Comparison of ENCODE assay signal across 8 cellular contexts in the genomic region with DNA sequence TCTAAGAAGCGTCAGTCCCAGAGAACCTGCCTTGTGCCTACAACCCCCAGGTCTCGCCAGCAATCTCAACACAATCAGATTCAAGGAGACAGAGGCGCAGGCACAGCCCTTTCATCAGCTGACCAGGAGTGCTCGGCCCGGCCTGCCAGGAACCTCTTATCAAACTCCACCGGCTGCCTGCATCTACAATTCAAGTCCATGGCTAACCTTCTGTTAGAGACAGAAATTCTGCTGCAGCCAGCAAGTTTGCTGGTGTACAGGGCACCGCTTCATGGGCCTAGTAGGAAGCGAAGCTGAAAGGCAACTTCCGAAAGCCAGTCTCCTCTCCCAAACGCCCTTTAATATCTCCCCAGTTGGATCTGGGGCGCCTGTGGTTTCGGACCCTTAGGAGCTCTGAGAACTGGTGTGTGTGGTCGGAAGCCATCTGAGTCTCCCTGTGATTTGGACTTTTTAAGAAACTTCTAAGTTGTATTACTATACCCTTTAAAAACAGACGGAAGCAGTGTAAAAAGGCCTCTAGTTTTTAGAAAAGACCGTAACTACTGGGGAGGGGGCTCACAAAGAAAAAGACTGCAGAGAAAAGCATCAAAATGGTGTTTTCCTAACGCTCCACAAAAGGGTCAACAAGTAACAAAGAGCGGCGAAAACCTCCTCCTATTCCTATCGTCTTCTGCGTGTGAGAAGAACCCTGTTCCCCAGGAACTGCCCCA. TPM values are rescaled to one million over a fixed set of nuclear protein-coding genes. Genes with fewer than 3 reads are reported as not detected.
DNase-seq lines count a peak whose midpoint lies in the region; ATAC-seq, FAIRE-seq and TF ChIP-seq lines count a peak whose summit lies in the region.

No MANE protein-coding gene starts in this region.

- TF ChIP-seq POLR2A in HepG2 (IDR thresholded peaks at IDR 0.05; ENCODE audit: insufficient read depth in 1 of 2, low read depth in 2 of 2, low read length in 2 of 2) (no peak), suprapubic skin (IDR thresholded peaks at IDR 0.05) (no peak)

- H2AFZ ChIP-seq in HepG2 (ENCODE audit: low read length): no peak overlapping the region

- peaks cover 42% of the 10 kb centered on the region for H3K79me2 ChIP-seq in HepG2 (ENCODE audit: insufficient read depth, low read length)

- TF ChIP-seq RAD21 in HepG2 (CRISPR knock-in tag; IDR thresholded peaks at IDR 0.05): no peak

- TF ChIP-seq EP300 in HepG2 (IDR thresholded peaks at IDR 0.05; ENCODE audit: low read depth in 2 of 2, low read length in 2 of 2) (no peak), HepG2 (CRISPR knock-in tag; IDR thresholded peaks at IDR 0.05; ENCODE audit: borderline replicate concordance) (no peak), suprapubic skin (IDR thresholded peaks at IDR 0.05) (no peak)

- H3K9ac ChIP-seq in HepG2 (ENCODE audit: insufficient read depth, low read depth, low read length): peak overlapping the region; percentile 70

- peak overlapping the region; percentile 84; the same call in 1 of the 2 replicates for H3K27ac ChIP-seq in HEK293 (ENCODE audit: extremely low read depth, low read depth, low read length)
- peak overlapping the region; percentile 63 for H3K27ac ChIP-seq in cingulate gyrus (ENCODE audit: low read depth, low read length)
- peak overlapping the region; percentile 31 for H3K27ac ChIP-seq in HepG2 (ENCODE audit: extremely low read length, insufficient read depth, low read length)
- peak overlapping the region; percentile 99 for H3K27ac ChIP-seq in suprapubic skin

- WGBS in HepG2 (ENCODE audit: low lambda C conversion rate): 4% methylated on average over 18 of the region's 20 CpGs
- 27% methylated on average over 20 of the region's 20 CpGs for WGBS in suprapubic skin

- H3K4me3 ChIP-seq in HEK293 (ENCODE audit: low read depth, low read length): peak overlapping the region; percentile 80
- H3K4me3 ChIP-seq in HepG2 (replicated peaks in 1 of 3; ENCODE audit: insufficient read depth in 1 of 3, low read depth in 2 of 3, low read length in 3 of 3): peak overlapping the region; percentile 70 to 87 (median 81)
- peak overlapping the region; percentile 68 for H3K4me3 ChIP-seq in suprapubic skin

- peaks cover 10% of the 10 kb centered on the region for H3K4me1 ChIP-seq in HEK293 (ENCODE audit: control insufficient read depth, insufficient read depth, low read length)
- H3K4me1 ChIP-seq in HepG2 (ENCODE audit: insufficient read depth, low read length): peaks cover 66% of the 10 kb centered on the region
- peaks cover 58% of the 10 kb centered on the region for H3K4me1 ChIP-seq in suprapubic skin

- H3K4me2 ChIP-seq in HepG2 (ENCODE audit: low read depth, low read length): peak overlapping the region; percentile 94

- FAIRE-seq in HepG2 (lab: Jason Lieb, UNC): no peak

- DNase-seq in A172 (ENCODE audit: low spot score) (peak; percentile 40), SK-N-DZ (ENCODE audit: low spot score) (peak; percentile 54), HepG2 (ENCODE audit: low spot score) (peak; percentile 49), suprapubic skin (ENCODE audit: low spot score in 2 of 2) (no peak)

- peaks cover 20% of the 10 kb centered on the region; the same call in 1 of the 2 replicates for H4K20me1 ChIP-seq in HepG2 (ENCODE audit: insufficient read depth, low read length)

- no peaks in the 10 kb centered on the region for H3K27me3 ChIP-seq in HepG2 (ENCODE audit: control insufficient read depth in 1 of 2, insufficient read depth in 2 of 2, low read length in 2 of 2)
- H3K27me3 ChIP-seq in suprapubic skin: no peaks in the 10 kb centered on the region

- ATAC-seq in HepG2 (peak; percentile 39), GM19023 (IDR thresholded peaks at IDR 0.05; ENCODE audit: unreplicated experiment) (no peak), HG02610 (IDR thresholded peaks at IDR 0.05; ENCODE audit: unreplicated experiment) (no peak)

- H3K9me3 ChIP-seq in HEK293 (ENCODE audit: control insufficient read depth, insufficient read depth, low read depth, low read length) (no peaks in the 10 kb centered on the region), HepG2 (ENCODE audit: low read length) (no peaks in the 10 kb centered on the region), suprapubic skin (no peaks in the 10 kb centered on the region)

- H3K36me3 ChIP-seq in HEK293 (ENCODE audit: control insufficient read depth in 2 of 2, insufficient read depth in 1 of 2, low read length in 2 of 2): peaks cover 3 to 44% of the 10 kb centered on the region in 2 experiments; a peak in 2 of 3 replicates
- H3K36me3 ChIP-seq in HepG2 (replicated peaks in 1 of 2; ENCODE audit: control insufficient read depth in 1 of 2, insufficient read depth in 2 of 2, low read length in 2 of 2): peaks cover 5 to 11% of the 10 kb centered on the region in 2 experiments; a peak in 4 of 5 replicates
- no peaks in the 10 kb centered on the region for H3K36me3 ChIP-seq in suprapubic skin

- in situ Hi-C loops in HepG2 (cut with HindIII; ENCODE audit: extremely low pct_ligation_motif_present, low pct_unique_long_range_greater_than_20kb): no loop called here

- BruUV-seq in HepG2 (replicated peaks; lab: Mats Ljungman, UMichigan): TSS peak; percentile 67

- POLR2A ChIA-PET in HEK293 (lab: Yijun Ruan, JAX) (interaction anchor here (1.3 kb wide), 1 partner anchor 52 kb away, joined by 7 read pairs; no protein-coding TSS in a partner anchor), HepG2 (lab: Yijun Ruan, JAX) (interaction anchor here (0.7 to 1.2 kb wide), 3 partner anchors 10 to 183 kb away, joined by 3 to 4 read pairs (median 3); partner anchors contain the start of gene RSPH3)

- intact Hi-C loops in HepG2 (cut with micrococcal nuclease; ENCODE audit: unreplicated experiment): loop anchor here (5.0 kb wide), 1 partner anchor 35 kb away; no protein-coding TSS in a partner anchor

- TF ChIP-seq CTCF in HEK293 (tag by site-specific recombination; IDR thresholded peaks at IDR 0.05) (no peak), HepG2 (CRISPR knock-in tag; IDR thresholded peaks at IDR 0.05) (no peak), suprapubic skin (IDR thresholded peaks at IDR 0.05) (no peak)

- CTCF ChIA-PET in HEK293 (lab: Yijun Ruan, JAX): interaction anchor here (1.4 kb wide), 1 partner anchor 52 kb away, joined by 3 read pairs; no protein-coding TSS in a partner anchor
- CTCF ChIA-PET in HepG2 (lab: Yijun Ruan, JAX; ENCODE audit: low intra/inter-chr PET ratio, low total read pairs): no interaction called here

TF ChIP-seq in HEK293, 187 proteins besides CTCF, POLR2A, EP300 and RAD21 (continues in another document):
- 0 out of 2 replicates have a peak, but pooled peaks have one; percentile 11 for TF ChIP-seq MZF1 (tag by site-specific recombination; IDR thresholded peaks at IDR 0.05; ENCODE audit: borderline replicate concordance)
- TF ChIP-seq ZNF701 (tag by site-specific recombination; IDR thresholded peaks at IDR 0.05): no peak

TF ChIP-seq in HepG2, 621 proteins besides CTCF, POLR2A, EP300 and RAD21 (continues in another document):
- TF ChIP-seq ATF2 (CRISPR knock-in tag; IDR thresholded peaks at IDR 0.05): no peak

RNA-seq across cellular contexts. Expression of gene EZR, which starts 1.7 kb away (rescaled TPM):
- total RNA-seq in A172 (2014; rRNA removed; shearing (Covaris generic)): 446 and 456 TPM in 2 replicates
- polyA plus RNA-seq in SK-N-DZ (2014; cell fraction: cytosol; rRNA removed): 46.2 and 51.6 TPM in 2 replicates
- 31.1 and 33.2 TPM in 2 replicates for polyA plus RNA-seq in SK-N-DZ (2014; cell fraction: nucleus; rRNA removed)
- total RNA-seq in HepG2 (2016; rRNA removed; fragmentation: Illumina TruSeq; extraction: Trizol) (60.3 and 75.7 TPM in 2 replicates), suprapubic skin (100 to 1,000 TPM; 154 to 394 (median 238) TPM)
- total RNA-seq in HepG2 (2016; cell fraction: cytosol; rRNA removed; fragmentation: Illumina TruSeq; extraction: Trizol; ENCODE audit: low read depth): 8.6 and 10.8 TPM in 2 replicates
- total RNA-seq in HepG2 (2016; cell fraction: insoluble cytoplasmic fraction; rRNA removed; fragmentation: Illumina TruSeq; extraction: Trizol): 63.6 and 68.8 TPM in 2 replicates
- total RNA-seq in HepG2 (2016; cell fraction: membrane; rRNA removed; fragmentation: Illumina TruSeq; extraction: Trizol): 21.2 and 23.3 TPM in 2 replicates
- 35.3 and 38.9 TPM in 2 replicates for total RNA-seq in HepG2 (2016; cell fraction: nucleus; rRNA removed; fragmentation: Illumina TruSeq; extraction: Trizol)
- 34.7 and 36.8 TPM in 2 replicates for polyA plus RNA-seq in HepG2 (2011; rRNA removed)
- polyA plus RNA-seq in HepG2 (2011; cell fraction: cytosol; rRNA removed): 34.1 and 34.2 TPM in 2 replicates
- 25.0 and 25.8 TPM in 2 replicates for polyA plus RNA-seq in HepG2 (2011; cell fraction: nucleus; rRNA removed)
- polyA plus RNA-seq in HepG2 (2012): 18.5 and 28.6 TPM in 2 replicates
- 5.0 and 5.1 TPM in 2 replicates for polyA plus RNA-seq in HepG2 (2016; cell fraction: cytosol; fragmentation: Illumina TruSeq; extraction: Trizol; ENCODE audit: low read depth)
- polyA plus RNA-seq in HepG2 (2016; cell fraction: insoluble cytoplasmic fraction; fragmentation: Illumina TruSeq; extraction: Trizol; ENCODE audit: low read depth): 79.1 and 90.3 TPM in 2 replicates
- polyA plus RNA-seq in HepG2 (2016; cell fraction: membrane; fragmentation: Illumina TruSeq; extraction: Trizol; ENCODE audit: low read depth): 12.2 TPM in 2 replicates
- 60.9 and 63.5 TPM in 2 replicates for polyA plus RNA-seq in HepG2 (2016; cell fraction: nucleus; fragmentation: Illumina TruSeq; extraction: Trizol; ENCODE audit: insufficient read depth, low read depth)
- polyA minus RNA-seq in HepG2 (2011; rRNA and poly(A)+ RNA removed; ENCODE audit: low replicate concordance): 45.1 and 93.9 TPM in 2 replicates
- polyA minus RNA-seq in HepG2 (2011; cell fraction: cytosol; rRNA and poly(A)+ RNA removed): 28.8 and 29.4 TPM in 2 replicates
- polyA minus RNA-seq in HepG2 (2011; cell fraction: nucleus; rRNA and poly(A)+ RNA removed): 17.6 and 19.8 TPM in 2 replicates

Comparison
In these comparisons a context has a peak if more than half of its experiments do, and no peak if none do; other contexts are left out.
1. DNase-seq: peak in A172 (single experiment), SK-N-DZ (single experiment) and HepG2 (single experiment); none in suprapubic skin (0 of 2).
2. H3K27ac ChIP-seq: peak in every context shown above with its lines; median percentile 99 in suprapubic skin; 84 in HEK293; 63 in cingulate gyrus; 31 in HepG2.
3. Peak in every context shown above with its lines, with median percentiles within 50 percentile points of each other: H3K4me3 ChIP-seq.